Comparison of ENCODE assay signal across 7 cellular contexts in the genomic region with DNA sequence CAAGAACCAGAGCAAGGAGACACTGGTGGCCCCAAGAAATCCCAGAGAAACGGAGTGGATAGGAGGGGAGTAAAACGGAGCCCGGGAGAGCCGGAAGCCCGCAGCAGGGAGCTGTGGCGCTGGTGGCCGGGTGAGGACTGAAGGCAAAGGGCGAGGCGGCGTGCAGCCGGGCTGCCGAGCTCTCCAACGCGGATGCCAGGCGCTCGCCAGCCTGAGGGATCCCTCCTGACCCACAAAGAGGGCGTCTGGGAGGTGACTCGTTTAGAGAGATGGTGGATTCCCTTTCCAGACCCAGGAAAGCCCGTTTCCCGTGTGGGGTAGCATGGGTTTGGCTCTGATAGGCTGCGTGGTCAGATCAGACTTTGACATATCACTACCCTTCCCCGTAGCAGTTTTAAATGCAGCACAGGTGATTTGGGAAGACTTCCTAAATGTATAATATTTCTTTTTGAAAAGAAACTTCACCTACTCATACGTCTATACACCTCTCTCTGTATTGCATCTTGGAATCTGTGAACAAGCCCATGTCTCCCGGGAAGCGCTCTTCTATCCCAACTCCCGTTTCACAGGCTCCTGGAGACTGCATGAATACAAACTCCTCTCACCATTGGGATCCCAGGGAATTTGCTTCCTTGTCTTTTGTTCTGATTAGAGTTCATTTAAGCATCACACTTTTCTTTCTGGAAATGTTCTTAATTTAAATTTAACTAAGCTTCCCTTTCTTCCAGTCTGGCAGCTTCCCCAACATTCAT.
DNase-seq lines count a peak whose midpoint lies in the region; ATAC-seq and TF ChIP-seq lines count a peak whose summit lies in the region.

No MANE protein-coding gene starts in this region.

- peaks cover 36 to 46% (median 44%) of the 10 kb centered on the region in 3 donors for H3K4me1 Mint-ChIP-seq in IgD-negative memory B cell
- peaks cover 39% of the 10 kb centered on the region for H3K4me1 Mint-ChIP-seq in activated CD4-positive, alpha-beta memory T cell treated with anti-CD3 and anti-CD28 coated beads for 36 hours (ENCODE audit: low read depth)

- H3K9ac ChIP-seq in neuronal stem cell (ENCODE audit: low read depth, low read length, poor library complexity): peak overlapping the region; percentile 87

- H3K4me3 ChIP-seq in fibroblast of pulmonary artery (replicated peaks; ENCODE audit: low read depth, low read length) (peak overlapping the region; percentile 98), neuronal stem cell (ENCODE audit: low read length in 2 of 2) (peak overlapping the region; percentile 58 to 98)

- peaks cover 0 to 7% of the 10 kb centered on the region in 2 donors for H3K9me3 ChIP-seq in neuronal stem cell (replicated peaks in 1 of 2; ENCODE audit: control insufficient read depth in 2 of 2, insufficient read depth in 1 of 2, low read depth in 1 of 2, low read length in 2 of 2)

- H3K79me1 ChIP-seq in neuronal stem cell (ENCODE audit: low read depth, low read length): no peaks in the 10 kb centered on the region

- CTCF ChIA-PET in activated CD4-positive, alpha-beta memory T cell treated with anti-CD3 and anti-CD28 coated beads for 36 hours (lab: Charles Lee): interaction anchor here (1.1 to 3.7 kb wide), 5 partner anchors 8 to 148 kb away, joined by 3 to 19 read pairs (median 4); no protein-coding TSS in a partner anchor

- peak overlapping the region; percentile 11 to 80 (median 76) for H3K27ac Mint-ChIP-seq in IgD-negative memory B cell
- peak overlapping the region; percentile 50 for H3K27ac Mint-ChIP-seq in activated CD4-positive, alpha-beta memory T cell treated with anti-CD3 and anti-CD28 coated beads for 36 hours

- H3K36me3 ChIP-seq in neuronal stem cell (replicated peaks in 1 of 2; ENCODE audit: control insufficient read depth in 2 of 2, insufficient read depth in 2 of 2, low read length in 2 of 2): peaks cover 0 to 28% of the 10 kb centered on the region in 2 donors

- peak overlapping the region; percentile 95 to 99 (median 96) for H3K4me3 Mint-ChIP-seq in IgD-negative memory B cell
- H3K4me3 Mint-ChIP-seq in activated CD4-positive, alpha-beta memory T cell treated with anti-CD3 and anti-CD28 coated beads for 36 hours: peak overlapping the region; percentile 90

- H2BK15ac ChIP-seq in neuronal stem cell (ENCODE audit: low read length): no peak overlapping the region

- H3K4me2 ChIP-seq in neuronal stem cell (ENCODE audit: insufficient read depth, low read length, poor library complexity, severe bottlenecking): peak overlapping the region; percentile 88

- H2BK12ac ChIP-seq in neuronal stem cell (ENCODE audit: low read length): no peak overlapping the region

- H3K27ac ChIP-seq in neuronal stem cell (replicated peaks; ENCODE audit: low read length): no peak overlapping the region

- H3K27me3 Mint-ChIP-seq in IgD-negative memory B cell: peaks cover 1% of the 10 kb centered on the region
- H3K27me3 Mint-ChIP-seq in activated CD4-positive, alpha-beta memory T cell treated with anti-CD3 and anti-CD28 coated beads for 36 hours: peaks cover 13% of the 10 kb centered on the region

- H3K14ac ChIP-seq in neuronal stem cell (ENCODE audit: low read length): peak overlapping the region; percentile 91

- peak; percentile 16 for ATAC-seq in GM19324 (IDR thresholded peaks at IDR 0.05; ENCODE audit: low FRiP score, unreplicated experiment)
- ATAC-seq in GM21786 (IDR thresholded peaks at IDR 0.05; ENCODE audit: unreplicated experiment): no peak
- ATAC-seq in HG02610 (IDR thresholded peaks at IDR 0.05; ENCODE audit: unreplicated experiment): no peak

- H2AFZ ChIP-seq in neuronal stem cell (ENCODE audit: low read length): peak overlapping the region; percentile 89

- peak overlapping the region; percentile 94 for H3K18ac ChIP-seq in neuronal stem cell (ENCODE audit: low read length)

- no peaks in the 10 kb centered on the region for H3K9me3 Mint-ChIP-seq in IgD-negative memory B cell
- H3K9me3 Mint-ChIP-seq in activated CD4-positive, alpha-beta memory T cell treated with anti-CD3 and anti-CD28 coated beads for 36 hours: no peaks in the 10 kb centered on the region

- H3K4me1 ChIP-seq in neuronal stem cell (ENCODE audit: control insufficient read depth in 2 of 2, insufficient read depth in 1 of 2, low read depth in 1 of 2, low read length in 2 of 2): peaks cover 11% of the 10 kb centered on the region in 2 donors

- no peaks in the 10 kb centered on the region for H3K27me3 ChIP-seq in neuronal stem cell (ENCODE audit: control insufficient read depth in 3 of 3, insufficient read depth in 3 of 3, low read depth in 1 of 3, low read length in 3 of 3)

- no peak overlapping the region for H4K8ac ChIP-seq in neuronal stem cell (ENCODE audit: low read depth, low read length)

- no peak overlapping the region for H3K23ac ChIP-seq in neuronal stem cell (ENCODE audit: low read depth, low read length, poor library complexity)

- WGBS in neuronal stem cell (ENCODE audit: extremely low coverage in 2 of 2, insufficient read length in 2 of 2, insufficient replicate concordance in 1 of 2), 2 donors: no CpG with 5 or more reads among the region's 26 CpGs

- H2BK5ac ChIP-seq in neuronal stem cell (ENCODE audit: low read length): peak overlapping the region; percentile 96

- H4K91ac ChIP-seq in neuronal stem cell (ENCODE audit: low read depth, low read length, poor library complexity): no peak overlapping the region

- peaks cover 3% of the 10 kb centered on the region for H3K36me3 Mint-ChIP-seq in IgD-negative memory B cell
- peaks cover 17% of the 10 kb centered on the region for H3K36me3 Mint-ChIP-seq in activated CD4-positive, alpha-beta memory T cell treated with anti-CD3 and anti-CD28 coated beads for 36 hours

- peak overlapping the region; percentile 55 for H2BK120ac ChIP-seq in neuronal stem cell (ENCODE audit: low read depth, low read length)

- no peak overlapping the region for H3K4ac ChIP-seq in neuronal stem cell (ENCODE audit: low read length)

- DNase-seq in activated CD4-positive, alpha-beta memory T cell treated with anti-CD3 and anti-CD28 coated beads for 36 hours: peak; percentile 58
- DNase-seq in fibroblast of pulmonary artery (ENCODE audit: low read depth): peak; percentile 47
- DNase-seq in neuronal stem cell (ENCODE audit: low spot score): no peak

- POLR2A ChIA-PET in activated CD4-positive, alpha-beta memory T cell treated with anti-CD3 and anti-CD28 coated beads for 36 hours (lab: Charles Lee): interaction anchor here (0.6 to 2.5 kb wide), 10 partner anchors 8 to 208 kb away, joined by 3 to 13 read pairs (median 4); no protein-coding TSS in a partner anchor

- no peak for TF ChIP-seq CTCF in fibroblast of pulmonary artery (IDR thresholded peaks at IDR 0.05; ENCODE audit: low read length, missing control alignments)

- peak overlapping the region; percentile 13 for H2AK5ac ChIP-seq in neuronal stem cell (ENCODE audit: low read depth, low read length)

- intact Hi-C loops in activated CD4-positive, alpha-beta memory T cell treated with anti-CD3 and anti-CD28 coated beads for 36 hours (cut with micrococcal nuclease): loop anchor here (2.0 kb wide), 3 partner anchors 147 to 207 kb away; a partner anchor contains a TSS
